23 cellular contexts compared by ENCODE assay signal in the genomic region with DNA sequence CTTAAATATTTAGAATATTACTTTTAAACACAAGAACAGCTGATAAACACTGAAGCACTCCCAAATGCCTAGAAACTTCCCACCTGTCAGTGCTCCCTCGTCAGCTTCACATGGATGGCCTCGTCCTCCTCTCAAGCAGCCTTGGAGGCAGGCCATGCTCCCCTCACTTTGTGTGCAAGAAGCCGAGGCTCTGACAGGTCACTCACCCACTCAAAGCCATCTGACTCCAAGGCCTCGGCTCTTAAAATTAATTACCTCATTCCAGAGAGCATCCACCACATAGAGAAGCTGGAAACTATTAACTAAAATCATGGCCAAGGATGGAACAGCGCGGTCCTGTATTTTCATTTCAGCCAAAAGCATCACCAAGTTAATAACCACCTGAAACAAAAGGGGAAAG. TPM values are rescaled to one million over a fixed set of nuclear protein-coding genes. Genes with fewer than 3 reads are reported as not detected.
DNase-seq lines count a peak whose midpoint lies in the region; ATAC-seq and TF ChIP-seq lines count a peak whose summit lies in the region.
"Had no signal": no experiment of that assay in that cellular context is flagged by ENCODE, and none has a peak within 500 bp of the region (broad histone marks: within the 10 kb centered on the region; RNA-seq: fewer than 3 reads in every experiment).

No MANE protein-coding gene starts in this region.

- H3K79me1 ChIP-seq in mesendoderm (ENCODE audit: low read length) = peaks cover 19% of the 10 kb centered on the region

- no peaks in the 10 kb centered on the region for H3K4me1 Mint-ChIP-seq in activated T-helper 17 cell treated with anti-CD3 and anti-CD28 coated beads, Interleukin-2, amount 50 U/mL, for 72 hours

- H3K9me3 ChIP-seq in thyroid gland (no peaks in the 10 kb centered on the region), heart right ventricle (no peaks in the 10 kb centered on the region)
- H3K9me3 ChIP-seq: Peyer's patch had no signal

- peak overlapping the region; percentile 20 for H3K18ac ChIP-seq in mesendoderm (ENCODE audit: low read length)

- TF ChIP-seq CTCF in thyroid gland (IDR thresholded peaks at IDR 0.05) (no peak), heart right ventricle (IDR thresholded peaks at IDR 0.05) (no peak)

- no peaks in the 10 kb centered on the region for H3K27me3 ChIP-seq in mesendoderm (ENCODE audit: insufficient read depth, low read length, poor library complexity)
- no peaks in the 10 kb centered on the region for H3K27me3 ChIP-seq in thyroid gland
- no peaks in the 10 kb centered on the region for H3K27me3 ChIP-seq in heart right ventricle
- H3K27me3 ChIP-seq: Peyer's patch had no signal

- no peak for ATAC-seq in activated T-helper 17 cell treated with anti-CD3 and anti-CD28 coated beads, Interleukin-2, amount 50 U/mL, for 72 hours (replicated peaks)
- ATAC-seq in heart right ventricle = no peak
- ATAC-seq: CD8-positive, alpha-beta T cell; SK-N-SH treated with all-trans-retinoic acid at 6 μM for 48 hours had no signal

- H3K4me3 Mint-ChIP-seq in activated T-helper 17 cell treated with anti-CD3 and anti-CD28 coated beads, Interleukin-2, amount 50 U/mL, for 72 hours = no peak overlapping the region
- H3K4me3 Mint-ChIP-seq: CD8-positive, alpha-beta T cell; IgD-negative memory B cell had no signal

- H3K4me2 ChIP-seq in mesendoderm (ENCODE audit: low read length) = no peak overlapping the region

- DNase-seq in NCI-H82 (lab: John Stamatoyannopoulos, UW) = peak; percentile 23
- DNase-seq in NCI-H82 treated with DMSO at 0.1 percent for 48 hours (lab: John Stamatoyannopoulos, UW; ENCODE audit: unreplicated experiment) = no peak
- DNase-seq in mesendoderm = no peak
- peak; percentile 60 to 76 for DNase-seq in thyroid gland
- DNase-seq in activated CD4-positive, alpha-beta T cell treated with anti-CD3 and anti-CD28 coated beads for 4 hours = no peak
- DNase-seq in activated CD4-positive, alpha-beta T cell treated with anti-CD3 and anti-CD28 coated beads for 48 hours = no peak
- DNase-seq in heart right ventricle = no peak
- DNase-seq: AML-193; C1 segment of cervical spinal cord; Calu3; CD8-positive, alpha-beta T cell; DMS153; GDM1; Karpas-422; MV-4-11; NCI-H1417; NCI-H1694 treated with DMSO at 0.1 percent for 48 hours; NCI-H2081 treated with DMSO at 0.1 percent for 48 hours; NCI-H774; Peyer's patch had no signal

- no peak overlapping the region for H2AK5ac ChIP-seq in mesendoderm (ENCODE audit: low read length)

- intact Hi-C loops in thyroid gland (cut with DNase I) (no loop called here), heart right ventricle (cut with DNase I) (no loop called here)

- H3K36me3 Mint-ChIP-seq in activated T-helper 17 cell treated with anti-CD3 and anti-CD28 coated beads, Interleukin-2, amount 50 U/mL, for 72 hours (ENCODE audit: low read depth) = peaks cover 100% of the 10 kb centered on the region

- WGBS in mesendoderm (ENCODE audit: extremely low coverage, insufficient coverage, low lambda C conversion rate) = no CpG with 5 or more reads among the region's 6 CpGs
- WGBS in thyroid gland, 2 donors = 52 to 60% methylated on average over 6 of the region's 6 CpGs
- 82 to 85% methylated on average over 6 of the region's 6 CpGs for WGBS in heart right ventricle, 2 donors

- no peak overlapping the region for H4K8ac ChIP-seq in mesendoderm (ENCODE audit: low read depth, low read length)

- no peak overlapping the region for H3K23ac ChIP-seq in mesendoderm (ENCODE audit: low read length)

- no peak overlapping the region for H3K4ac ChIP-seq in mesendoderm (ENCODE audit: low read depth, low read length)

- no peak overlapping the region for H4K5ac ChIP-seq in mesendoderm (ENCODE audit: low read length)

- H3K4me3 ChIP-seq in mesendoderm (ENCODE audit: low read length) (no peak overlapping the region), thyroid gland (replicated peaks in 1 of 3) (no peak overlapping the region), heart right ventricle (no peak overlapping the region)
- H3K4me3 ChIP-seq: Peyer's patch had no signal

- H2BK15ac ChIP-seq in mesendoderm (replicated peaks; ENCODE audit: low read depth) = no peak overlapping the region

- no peak overlapping the region for H3K56ac ChIP-seq in mesendoderm (ENCODE audit: low read length)

- H3K4me1 ChIP-seq in mesendoderm (ENCODE audit: control insufficient read depth, low read depth, low read length) = peaks cover 15% of the 10 kb centered on the region
- H3K4me1 ChIP-seq in thyroid gland = no peaks in the 10 kb centered on the region
- H3K4me1 ChIP-seq in heart right ventricle = peaks cover 0 to 7% (median 0%) of the 10 kb centered on the region in 9 donors

- peaks cover 10% of the 10 kb centered on the region for H3K79me2 ChIP-seq in mesendoderm (ENCODE audit: control insufficient read depth, insufficient read depth, low read length)

- H2BK5ac ChIP-seq in mesendoderm (ENCODE audit: low read length) = no peak overlapping the region

- TF ChIP-seq POLR2A in thyroid gland (IDR thresholded peaks at IDR 0.05) = no peak

- H3K27ac Mint-ChIP-seq in activated T-helper 17 cell treated with anti-CD3 and anti-CD28 coated beads, Interleukin-2, amount 50 U/mL, for 72 hours = peak overlapping the region; percentile 9
- H3K27ac Mint-ChIP-seq: CD8-positive, alpha-beta T cell; IgD-negative memory B cell had no signal

- no peaks in the 10 kb centered on the region for H3K9me3 Mint-ChIP-seq in activated T-helper 17 cell treated with anti-CD3 and anti-CD28 coated beads, Interleukin-2, amount 50 U/mL, for 72 hours
- H3K9me3 Mint-ChIP-seq: CD8-positive, alpha-beta T cell; IgD-negative memory B cell had no signal

- no peak overlapping the region for H2BK120ac ChIP-seq in mesendoderm (ENCODE audit: low read depth, low read length)

- no peaks in the 10 kb centered on the region for H3K36me3 ChIP-seq in mesendoderm (ENCODE audit: control insufficient read depth, insufficient read depth, low read length)
- H3K36me3 ChIP-seq in thyroid gland = peaks cover 22 to 32% of the 10 kb centered on the region in 2 donors
- H3K36me3 ChIP-seq in heart right ventricle = peaks cover 0 to 100% (median 28%) of the 10 kb centered on the region in 9 donors

- H3K27me3 Mint-ChIP-seq in activated T-helper 17 cell treated with anti-CD3 and anti-CD28 coated beads, Interleukin-2, amount 50 U/mL, for 72 hours = no peaks in the 10 kb centered on the region
- H3K27me3 Mint-ChIP-seq: IgD-negative memory B cell had no signal

- no peak overlapping the region for H3K9ac ChIP-seq in mesendoderm (ENCODE audit: low read length)

- H3K27ac ChIP-seq in mesendoderm (ENCODE audit: low read depth, low read length) (no peak overlapping the region), thyroid gland (no peak overlapping the region), heart right ventricle (no peak overlapping the region)
- H3K27ac ChIP-seq: Peyer's patch had no signal

RNA-seq across cellular contexts. Expression of a gene that starts 17.8 kb away (rescaled TPM):
- total RNA-seq in activated T-helper 17 cell treated with anti-CD3 and anti-CD28 coated beads, Interleukin-2, amount 50 U/mL, for 72 hours = 100 to 1,000 TPM; 123 to 184 TPM
- 189 TPM for polyA plus RNA-seq in mesendoderm (2013, experiment 1 of 2)
- 189 TPM for polyA plus RNA-seq in mesendoderm (2013, experiment 2 of 2)
- total RNA-seq in thyroid gland = 10 to 100 TPM; 33.1 to 46.7 (median 36.8) TPM
- 10 to 100 TPM in 6 of 10 donors, 1 to 10 TPM in 4; 8.5 to 22.6 (median 11.0) TPM for total RNA-seq in heart right ventricle
- polyA plus RNA-seq in heart right ventricle = 1 to 10 TPM; 7.6 to 7.7 TPM

Comparison
In these comparisons a context has a peak if more than half of its experiments do, and no peak if none do; other contexts are left out.
1. DNase-seq: peak in NCI-H82 (single experiment) and thyroid gland (2 of 2); none in NCI-H82 treated with DMSO at 0.1 percent for 48 hours (single experiment), mesendoderm (single experiment), activated CD4-positive, alpha-beta T cell treated with anti-CD3 and anti-CD28 coated beads for 4 hours (0 of 2), activated CD4-positive, alpha-beta T cell treated with anti-CD3 and anti-CD28 coated beads for 48 hours (single experiment) and heart right ventricle (0 of 2).